In the genomic region with DNA sequence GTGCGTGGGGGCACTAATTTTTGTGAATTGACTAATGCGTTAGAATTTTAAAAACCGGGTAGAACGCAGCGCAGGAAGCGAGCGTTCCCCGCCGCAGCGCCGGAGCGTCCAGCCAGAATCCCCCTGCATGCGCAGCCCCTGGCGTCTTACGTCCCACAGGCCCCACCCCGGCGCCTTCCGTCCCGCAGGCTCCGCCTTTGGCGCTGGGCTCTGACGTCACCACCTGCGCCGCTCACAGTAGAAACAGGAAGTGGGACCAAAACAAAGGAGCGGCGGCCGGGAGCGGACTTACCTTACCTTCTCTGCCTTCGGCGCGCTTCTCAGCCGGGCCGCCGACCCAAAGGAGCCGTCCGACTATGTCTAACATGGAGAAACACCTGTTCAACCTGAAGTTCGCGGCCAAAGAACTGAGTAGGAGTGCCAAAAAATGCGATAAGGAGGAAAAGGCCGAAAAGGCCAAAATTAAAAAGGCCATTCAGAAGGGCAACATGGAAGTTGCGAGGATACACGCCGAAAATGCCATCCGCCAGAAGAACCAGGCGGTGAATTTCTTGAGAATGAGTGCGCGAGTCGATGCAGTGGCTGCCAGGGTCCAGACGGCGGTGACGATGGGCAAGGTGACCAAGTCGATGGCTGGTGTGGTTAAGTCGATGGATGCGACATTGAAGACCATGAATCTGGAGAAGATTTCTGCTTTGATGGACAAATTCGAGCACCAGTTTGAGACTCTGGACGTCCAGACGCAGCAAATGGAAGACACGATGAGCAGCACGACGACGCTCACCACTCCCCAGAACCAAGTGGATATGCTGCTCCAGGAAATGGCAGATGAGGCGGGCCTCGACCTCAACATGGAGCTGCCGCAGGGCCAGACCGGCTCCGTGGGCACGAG, we compare ENCODE assay signal across 1 cellular context.
TF ChIP-seq lines count a peak whose summit lies in the region.

Gene CHMP1B (plus strand): TSS at position 258 of the 892 bp plus-strand sequence. CDS start 99 bp downstream, at position 357.

TF ChIP-seq in HepG2, 621 proteins besides CTCF, POLR2A, EP300 and RAD21 (continued from another document and continues in another):
- TF ChIP-seq, protein P1, sequence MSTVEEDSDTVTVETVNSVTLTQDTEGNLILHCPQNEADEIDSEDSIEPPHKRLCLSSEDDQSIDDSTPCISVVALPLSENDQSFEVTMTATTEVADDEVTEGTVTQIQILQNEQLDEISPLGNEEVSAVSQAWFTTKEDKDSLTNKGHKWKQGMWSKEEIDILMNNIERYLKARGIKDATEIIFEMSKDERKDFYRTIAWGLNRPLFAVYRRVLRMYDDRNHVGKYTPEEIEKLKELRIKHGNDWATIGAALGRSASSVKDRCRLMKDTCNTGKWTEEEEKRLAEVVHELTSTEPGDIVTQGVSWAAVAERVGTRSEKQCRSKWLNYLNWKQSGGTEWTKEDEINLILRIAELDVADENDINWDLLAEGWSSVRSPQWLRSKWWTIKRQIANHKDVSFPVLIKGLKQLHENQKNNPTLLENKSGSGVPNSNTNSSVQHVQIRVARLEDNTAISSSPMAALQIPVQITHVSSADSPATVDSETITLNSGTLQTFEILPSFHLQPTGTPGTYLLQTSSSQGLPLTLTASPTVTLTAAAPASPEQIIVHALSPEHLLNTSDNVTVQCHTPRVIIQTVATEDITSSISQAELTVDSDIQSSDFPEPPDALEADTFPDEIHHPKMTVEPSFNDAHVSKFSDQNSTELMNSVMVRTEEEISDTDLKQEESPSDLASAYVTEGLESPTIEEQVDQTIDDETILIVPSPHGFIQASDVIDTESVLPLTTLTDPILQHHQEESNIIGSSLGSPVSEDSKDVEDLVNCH (CRISPR knock-in tag; IDR thresholded peaks at IDR 0.05), result 0 out of 2 replicates have a peak, but pooled peaks have one; percentile 69
- TF ChIP-seq GABPB1 (CRISPR knock-in tag; IDR thresholded peaks at IDR 0.05), result peak; percentile 95
- no peak for TF ChIP-seq ZNF235 (CRISPR knock-in tag; IDR thresholded peaks at IDR 0.05; ENCODE audit: borderline replicate concordance)
- TF ChIP-seq HMGXB3 (CRISPR knock-in tag; IDR thresholded peaks at IDR 0.05; ENCODE audit: borderline replicate concordance), result peak; percentile 71; the same call in 1 of the 2 replicates
- no peak for TF ChIP-seq BCLAF1 (IDR thresholded peaks at IDR 0.05)
- TF ChIP-seq ZBTB3 (CRISPR knock-in tag; IDR thresholded peaks at IDR 0.05; ENCODE audit: borderline replicate concordance, low read depth), result no peak
- no peak for TF ChIP-seq ZNF224 (CRISPR knock-in tag; IDR thresholded peaks at IDR 0.05)
- peak; percentile 70; the same call in 1 of the 2 replicates for TF ChIP-seq RELA (CRISPR knock-in tag; IDR thresholded peaks at IDR 0.05)
- TF ChIP-seq, protein P2, sequence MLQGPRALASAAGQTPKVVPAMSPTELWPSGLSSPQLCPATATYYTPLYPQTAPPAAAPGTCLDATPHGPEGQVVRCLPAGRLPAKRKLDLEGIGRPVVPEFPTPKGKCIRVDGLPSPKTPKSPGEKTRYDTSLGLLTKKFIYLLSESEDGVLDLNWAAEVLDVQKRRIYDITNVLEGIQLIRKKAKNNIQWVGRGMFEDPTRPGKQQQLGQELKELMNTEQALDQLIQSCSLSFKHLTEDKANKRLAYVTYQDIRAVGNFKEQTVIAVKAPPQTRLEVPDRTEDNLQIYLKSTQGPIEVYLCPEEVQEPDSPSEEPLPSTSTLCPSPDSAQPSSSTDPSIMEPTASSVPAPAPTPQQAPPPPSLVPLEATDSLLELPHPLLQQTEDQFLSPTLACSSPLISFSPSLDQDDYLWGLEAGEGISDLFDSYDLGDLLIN (CRISPR knock-in tag; IDR thresholded peaks at IDR 0.05; ENCODE audit: borderline replicate concordance), result 0 out of 2 replicates have a peak, but pooled peaks have one; percentile 82
- peak; percentile 86 for TF ChIP-seq ZNF350 (CRISPR knock-in tag; IDR thresholded peaks at IDR 0.05; ENCODE audit: borderline replicate concordance, low read depth)
- 0 out of 2 replicates have a peak, but pooled peaks have one; percentile 42 for TF ChIP-seq ZNF343 (CRISPR knock-in tag; IDR thresholded peaks at IDR 0.05)
- TF ChIP-seq ZUFSP (CRISPR knock-in tag; IDR thresholded peaks at IDR 0.05; ENCODE audit: borderline replicate concordance), result no peak
- TF ChIP-seq CENPT (CRISPR knock-in tag; IDR thresholded peaks at IDR 0.05; ENCODE audit: low read depth), result peak; percentile 65; the same call in 1 of the 2 replicates
- no peak for TF ChIP-seq ZNF644 (CRISPR knock-in tag; IDR thresholded peaks at IDR 0.05; ENCODE audit: low read depth)
- no peak for TF ChIP-seq HNRNPL (IDR thresholded peaks at IDR 0.05; ENCODE audit: low read depth, low read length)
- TF ChIP-seq ZSCAN20 (CRISPR knock-in tag; IDR thresholded peaks at IDR 0.05; ENCODE audit: borderline replicate concordance), result no peak
- TF ChIP-seq, protein P3, sequence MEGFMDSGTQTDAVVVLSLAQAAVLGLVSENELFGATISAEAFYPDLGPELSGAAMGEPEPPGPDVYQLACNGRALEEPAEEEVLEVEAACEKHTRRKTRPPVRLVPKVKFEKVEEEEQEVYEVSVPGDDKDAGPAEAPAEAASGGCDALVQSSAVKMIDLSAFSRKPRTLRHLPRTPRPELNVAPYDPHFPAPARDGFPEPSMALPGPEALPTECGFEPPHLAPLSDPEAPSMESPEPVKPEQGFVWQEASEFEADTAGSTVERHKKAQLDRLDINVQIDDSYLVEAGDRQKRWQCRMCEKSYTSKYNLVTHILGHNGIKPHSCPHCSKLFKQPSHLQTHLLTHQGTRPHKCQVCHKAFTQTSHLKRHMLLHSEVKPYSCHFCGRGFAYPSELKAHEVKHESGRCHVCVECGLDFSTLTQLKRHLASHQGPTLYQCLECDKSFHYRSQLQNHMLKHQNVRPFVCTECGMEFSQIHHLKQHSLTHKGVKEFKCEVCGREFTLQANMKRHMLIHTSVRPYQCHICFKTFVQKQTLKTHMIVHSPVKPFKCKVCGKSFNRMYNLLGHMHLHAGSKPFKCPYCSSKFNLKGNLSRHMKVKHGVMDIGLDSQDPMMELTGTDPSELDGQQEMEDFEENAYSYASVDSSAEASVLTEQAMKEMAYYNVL (CRISPR knock-in tag; IDR thresholded peaks at IDR 0.05; ENCODE audit: borderline replicate concordance), result no peak; the same call in 1 of the 2 replicates
- peak; percentile 99 for TF ChIP-seq ELF4 (CRISPR knock-in tag; IDR thresholded peaks at IDR 0.05; ENCODE audit: borderline replicate concordance)
- TF ChIP-seq MEIS2 (CRISPR knock-in tag; IDR thresholded peaks at IDR 0.05), result peak; percentile 49
- 0 out of 2 replicates have a peak, but pooled peaks have one; percentile 36 for TF ChIP-seq MNT (IDR thresholded peaks at IDR 0.05)
- TF ChIP-seq REL (CRISPR knock-in tag; conservative IDR thresholded peaks at IDR 0.05), result 0 out of 2 replicates have a peak, but pooled peaks have one; percentile 46
- no peak for TF ChIP-seq RFXANK (CRISPR knock-in tag; IDR thresholded peaks at IDR 0.05)
- no peak for TF ChIP-seq BATF2 (CRISPR knock-in tag; IDR thresholded peaks at IDR 0.05)
- TF ChIP-seq PHF20 (CRISPR knock-in tag; IDR thresholded peaks at IDR 0.05), result peak; percentile 97
- no peak for TF ChIP-seq CHD4 (IDR thresholded peaks at IDR 0.05; ENCODE audit: borderline replicate concordance, low read length)
- no peak for TF ChIP-seq ZNF512B (CRISPR knock-in tag; IDR thresholded peaks at IDR 0.05; ENCODE audit: borderline replicate concordance)
- peak; percentile 84; the same call in 1 of the 2 replicates for TF ChIP-seq MIER3 (CRISPR knock-in tag; IDR thresholded peaks at IDR 0.05; ENCODE audit: borderline replicate concordance)
- TF ChIP-seq AHR (CRISPR knock-in tag; IDR thresholded peaks at IDR 0.05), result no peak
- TF ChIP-seq DNMT3B (CRISPR knock-in tag; conservative IDR thresholded peaks at IDR 0.05), result peak; percentile 91; the same call in 1 of the 2 replicates
- no peak for TF ChIP-seq NR1H2 (CRISPR knock-in tag; IDR thresholded peaks at IDR 0.05; ENCODE audit: borderline replicate concordance, low read depth)
